In the genomic region with DNA sequence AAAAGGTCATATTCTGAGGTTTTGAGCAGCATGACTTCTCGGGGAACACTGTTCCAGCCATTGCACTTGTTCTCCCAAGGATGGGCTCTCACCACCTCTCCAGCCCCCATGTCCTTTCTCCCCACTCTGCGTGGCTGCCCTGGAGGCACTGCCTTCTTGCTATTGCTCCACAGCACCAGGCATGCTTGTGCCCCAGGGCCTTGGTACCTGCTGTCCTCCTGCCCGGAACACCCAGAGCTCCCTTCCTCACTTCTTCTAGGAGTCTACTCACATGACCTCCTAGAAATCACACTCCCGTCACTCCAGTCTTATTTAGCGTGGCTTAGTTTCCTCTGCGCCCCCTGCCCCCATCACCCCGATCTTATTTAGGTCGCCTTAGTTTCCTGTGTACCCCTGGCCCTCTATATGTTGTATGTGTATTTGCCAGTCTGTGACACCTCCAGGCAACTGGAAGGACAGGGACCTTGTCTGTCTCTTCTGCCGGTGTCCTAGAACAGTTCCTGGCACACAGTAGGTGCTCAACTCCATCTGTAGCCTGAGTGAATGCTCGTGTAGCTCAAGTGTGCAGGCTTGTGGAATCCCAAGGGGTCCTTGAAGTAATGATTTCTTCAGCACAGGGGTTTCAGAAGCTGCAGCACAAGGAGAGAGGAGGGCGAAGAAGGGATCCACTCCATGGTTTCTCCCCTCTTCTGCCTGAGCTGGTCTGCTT, we compare ENCODE assay signal across 14 cellular contexts.
DNase-seq lines count a peak whose midpoint lies in the region; ATAC-seq and TF ChIP-seq lines count a peak whose summit lies in the region.
"Had no signal": no experiment of that assay in that cellular context is flagged by ENCODE, and none has a peak within 500 bp of the region (broad histone marks: within the 10 kb centered on the region; RNA-seq: fewer than 3 reads in every experiment).

No MANE protein-coding gene starts in this region.

- no peaks in the 10 kb centered on the region for H4K20me1 ChIP-seq in fibroblast of lung (ENCODE audit: control insufficient read depth, extremely low read depth, insufficient read depth, low read length)

- no peak for DNase-seq in fibroblast of lung (ENCODE audit: low read depth in 2 of 2)
- DNase-seq in gastrocnemius medialis: no peak
- no peak for DNase-seq in NCI-H226
- no peak for DNase-seq in HCEC 1CT
- DNase-seq in OCI-M1 (lab: John Stamatoyannopoulos, UW): no peak
- DNase-seq: activated CD4-positive, alpha-beta T cell treated with anti-CD3 and anti-CD28 coated beads for 1 hour; NCI-H774; nephron progenitor cell; stimulated activated CD4-positive, alpha-beta T cell treated with anti-CD3 and anti-CD28 coated beads, Interleukin-4, amount 100 ng/mL, for 1 hour; stimulated activated CD8-positive, alpha-beta memory T cell treated with anti-CD3 and anti-CD28 coated beads, Interleukin-4, amount 100 ng/mL, for 48 hours had no signal

- H3K9ac ChIP-seq in fibroblast of lung (ENCODE audit: insufficient read depth, low read length): no peak overlapping the region

- peaks cover 2% of the 10 kb centered on the region for H3K79me2 ChIP-seq in fibroblast of lung (ENCODE audit: control insufficient read depth, insufficient read depth, low read length)

- H2AFZ ChIP-seq in fibroblast of lung (ENCODE audit: low read length): no peak overlapping the region

- intact Hi-C loops in gastrocnemius medialis (cut with DNase I; ENCODE audit: low total_unique reads): loop anchor here (2.0 to 5.0 kb wide), 2 partner anchors 34 to 291 kb away; partner anchors contain the start of gene GSE1

- H3K27ac ChIP-seq in 22Rv1 (0 out of 2 replicates have a peak overlapping the region, but pooled peaks have one; percentile 64), HEK293 (ENCODE audit: extremely low read depth, low read depth, low read length) (no peak overlapping the region), fibroblast of lung (ENCODE audit: insufficient read depth, low read length) (peak overlapping the region; percentile 71), gastrocnemius medialis (peak overlapping the region; percentile 86 to 93 (median 90))

- no peak for ATAC-seq in gastrocnemius medialis
- ATAC-seq in GM19324 (IDR thresholded peaks at IDR 0.05; ENCODE audit: low FRiP score, unreplicated experiment): no peak

- H3K9me3 ChIP-seq in HEK293 (ENCODE audit: control insufficient read depth, insufficient read depth, low read depth, low read length) (no peaks in the 10 kb centered on the region), fibroblast of lung (ENCODE audit: control insufficient read depth, insufficient read depth, low read depth, low read length) (no peaks in the 10 kb centered on the region), gastrocnemius medialis (no peaks in the 10 kb centered on the region)

- H3K4me3 ChIP-seq in HEK293 (ENCODE audit: low read depth, low read length) (no peak overlapping the region), fibroblast of lung (replicated peaks in 1 of 4; ENCODE audit: control extremely low read depth in 1 of 4, insufficient read depth in 1 of 4, low read depth in 3 of 4, low read length in 4 of 4) (no peak overlapping the region), gastrocnemius medialis (no peak overlapping the region)
- H3K4me3 ChIP-seq: lung had no signal

- in situ Hi-C loops in gastrocnemius medialis (cut with MboI; ENCODE audit: low sequenced_read_pairs in 4 of 4): no loop called here

- H3K4me2 ChIP-seq in fibroblast of lung (ENCODE audit: extremely low read depth, insufficient read depth, low read length): peak overlapping the region; percentile 32

- TF ChIP-seq POLR2A in gastrocnemius medialis (IDR thresholded peaks at IDR 0.05): no peak

- H3K27me3 ChIP-seq in fibroblast of lung (ENCODE audit: control insufficient read depth, insufficient read depth, low read length) (no peaks in the 10 kb centered on the region), gastrocnemius medialis (no peaks in the 10 kb centered on the region)

- CTCF ChIA-PET in HEK293 (lab: Yijun Ruan, JAX): interaction anchor here (0.7 to 1.8 kb wide), 4 partner anchors 10 to 398 kb away, joined by 3 to 7 read pairs (median 3); no protein-coding TSS in a partner anchor

- no peak for TF ChIP-seq CTCF in 22Rv1 (IDR thresholded peaks at IDR 0.05)
- TF ChIP-seq CTCF in HEK293 (tag by site-specific recombination; IDR thresholded peaks at IDR 0.05): no peak
- TF ChIP-seq CTCF in fibroblast of lung (conservative IDR thresholded peaks at IDR 0.05 in 1 of 2, IDR thresholded peaks at IDR 0.05 in 1 of 2; ENCODE audit: low read depth in 1 of 2, low read length in 2 of 2): no peak
- TF ChIP-seq CTCF in gastrocnemius medialis (IDR thresholded peaks at IDR 0.05 in 4 of 5, conservative IDR thresholded peaks at IDR 0.05 in 1 of 5): no peak

- peaks cover 6% of the 10 kb centered on the region for H3K4me1 ChIP-seq in HEK293 (ENCODE audit: control insufficient read depth, insufficient read depth, low read length)
- H3K4me1 ChIP-seq in fibroblast of lung (ENCODE audit: control insufficient read depth, extremely low read depth, insufficient read depth, low read length): peaks cover 18% of the 10 kb centered on the region
- H3K4me1 ChIP-seq in gastrocnemius medialis: peaks cover 39 to 42% of the 10 kb centered on the region in 2 donors

- POLR2A ChIA-PET in HEK293 (lab: Yijun Ruan, JAX): interaction anchor here (0.7 kb wide), 1 partner anchor 47 kb away, joined by 4 read pairs; no protein-coding TSS in a partner anchor

- no peaks in the 10 kb centered on the region for H3K36me3 ChIP-seq in HEK293 (ENCODE audit: control insufficient read depth in 2 of 2, insufficient read depth in 1 of 2, low read length in 2 of 2)
- H3K36me3 ChIP-seq in fibroblast of lung (ENCODE audit: control insufficient read depth, insufficient read depth, low read length): no peaks in the 10 kb centered on the region
- H3K36me3 ChIP-seq in gastrocnemius medialis: no peaks in the 10 kb centered on the region

TF ChIP-seq in HEK293, 187 proteins besides CTCF, POLR2A, EP300 and RAD21:
- no peak for TF ChIP-seq ZNF16 (tag by site-specific recombination; IDR thresholded peaks at IDR 0.05; ENCODE audit: low read depth)
- TF ChIP-seq ZNF623 (tag by site-specific recombination; IDR thresholded peaks at IDR 0.05): peak; percentile 96
